Comparison of ENCODE assay signal across 1 cellular context in genomic region chr1:39990428-39990827, GRCh38.
TF ChIP-seq lines count a peak whose summit lies in the region.

No MANE protein-coding gene starts in this region.

TF ChIP-seq in HCT116, 20 proteins besides CTCF, POLR2A, EP300 and RAD21:
- no peak for TF ChIP-seq ELF1 (IDR thresholded peaks at IDR 0.05; ENCODE audit: borderline replicate concordance, low read depth)
- no peak for TF ChIP-seq EGR1 (IDR thresholded peaks at IDR 0.05; ENCODE audit: low read depth)
- no peak for TF ChIP-seq EZH2 (IDR thresholded peaks at IDR 0.05)
- no peak for TF ChIP-seq CEBPB (IDR thresholded peaks at IDR 0.05; ENCODE audit: low read depth)
- 0 out of 2 replicates have a peak, but pooled peaks have one; percentile 20 for TF ChIP-seq FOSL1 (IDR thresholded peaks at IDR 0.05; ENCODE audit: low read depth)
